In genomic region chr15:78148392-78149067, GRCh38 we compare ENCODE assay signal across 8 cellular contexts. TPM values are rescaled to one million over a fixed set of nuclear protein-coding genes. Genes with fewer than 3 reads are reported as not detected.
DNase-seq lines count a peak whose midpoint lies in the region; ATAC-seq, FAIRE-seq and TF ChIP-seq lines count a peak whose summit lies in the region.

No MANE protein-coding gene starts in this region.

- H3K27ac Mint-ChIP-seq in activated CD4-positive, alpha-beta memory T cell treated with anti-CD3 and anti-CD28 coated beads for 36 hours: peak overlapping the region; percentile 86

- TF ChIP-seq POLR2A in transverse colon (IDR thresholded peaks at IDR 0.05): no peak

- peak; percentile 4 for ATAC-seq in GM19455 (IDR thresholded peaks at IDR 0.05; ENCODE audit: unreplicated experiment)

- TF ChIP-seq EP300 in transverse colon (IDR thresholded peaks at IDR 0.05; ENCODE audit: low read depth): no peak

- TSS peak; percentile 97 for BruUV-seq in A673 (replicated peaks; lab: Mats Ljungman, UMichigan)

- CTCF ChIA-PET in A673 (lab: Charles Lee): no interaction called here
- CTCF ChIA-PET in activated CD4-positive, alpha-beta memory T cell treated with anti-CD3 and anti-CD28 coated beads for 36 hours (lab: Charles Lee): interaction anchor here (1.0 to 3.7 kb wide), 7 partner anchors 9 to 602 kb away, joined by 3 to 22 read pairs (median 5); partner anchors contain the start of gene CIB2

- H3K4me1 Mint-ChIP-seq in activated CD4-positive, alpha-beta memory T cell treated with anti-CD3 and anti-CD28 coated beads for 36 hours (ENCODE audit: low read depth): peaks cover 40% of the 10 kb centered on the region

- H3K36me3 Mint-ChIP-seq in activated CD4-positive, alpha-beta memory T cell treated with anti-CD3 and anti-CD28 coated beads for 36 hours: peaks cover 5% of the 10 kb centered on the region

- WGBS in transverse colon (ENCODE audit: low coverage in 1 of 2), 2 donors: 8 to 16% methylated on average over 10 to 14 of the region's 14 CpGs

- H3K27ac ChIP-seq in A673 (ENCODE audit: low read depth, low read length, poor library complexity, severe bottlenecking): peak overlapping the region; percentile 45
- peak overlapping the region; percentile 26 to 51 for H3K27ac ChIP-seq in kidney (ENCODE audit: low read depth in 2 of 2, low read length in 2 of 2)
- peak overlapping the region; percentile 87 to 95 (median 90) for H3K27ac ChIP-seq in transverse colon

- peak overlapping the region; percentile 29 to 67 for H3K9ac ChIP-seq in kidney (ENCODE audit: low read length in 2 of 2)

- H3K27me3 Mint-ChIP-seq in activated CD4-positive, alpha-beta memory T cell treated with anti-CD3 and anti-CD28 coated beads for 36 hours: no peaks in the 10 kb centered on the region

- no peaks in the 10 kb centered on the region for H3K9me3 Mint-ChIP-seq in activated CD4-positive, alpha-beta memory T cell treated with anti-CD3 and anti-CD28 coated beads for 36 hours

- H3K4me1 ChIP-seq in A673 (ENCODE audit: insufficient read depth, low read length, poor library complexity, severe bottlenecking): peaks cover 12% of the 10 kb centered on the region
- peaks cover 5 to 12% of the 10 kb centered on the region in 2 donors for H3K4me1 ChIP-seq in kidney (ENCODE audit: control insufficient read depth in 1 of 2, insufficient read depth in 1 of 2, low read depth in 1 of 2, low read length in 2 of 2)
- H3K4me1 ChIP-seq in transverse colon: peaks cover 11 to 34% (median 23%) of the 10 kb centered on the region in 4 donors

- H3K4me3 Mint-ChIP-seq in activated CD4-positive, alpha-beta memory T cell treated with anti-CD3 and anti-CD28 coated beads for 36 hours: peak overlapping the region; percentile 83

- H3K9me3 ChIP-seq in A673 (ENCODE audit: low read depth, low read length, poor library complexity, severe bottlenecking) (no peaks in the 10 kb centered on the region), kidney (ENCODE audit: control insufficient read depth in 1 of 2, low read length in 2 of 2) (no peaks in the 10 kb centered on the region), transverse colon (no peaks in the 10 kb centered on the region)

- in situ Hi-C loops in transverse colon (cut with MboI; ENCODE audit: low pct_ligation_motif_present in 1 of 4, low pct_unique_long_range_greater_than_20kb in 1 of 4, low sequenced_read_pairs in 3 of 4): loop anchor here in 1 of 4 donors (25.0 kb wide), 1 partner anchor 289 kb away; the partner anchor contains the start of gene IREB2

- DNase-seq in A673 (ENCODE audit: low spot score) (no peak), kidney (no peak), transverse colon (no peak), hepatic stellate cell (ENCODE audit: low spot score) (no peak), NCI-H510A (lab: John Stamatoyannopoulos, UW) (no peak), ureter (ENCODE audit: low spot score) (no peak)
- peak; percentile 12 for DNase-seq in activated CD4-positive, alpha-beta memory T cell treated with anti-CD3 and anti-CD28 coated beads for 36 hours

- no peaks in the 10 kb centered on the region for H3K36me3 ChIP-seq in A673 (ENCODE audit: insufficient read depth, low read length, poor library complexity, severe bottlenecking)
- peaks cover 0 to 3% of the 10 kb centered on the region in 2 donors for H3K36me3 ChIP-seq in kidney (ENCODE audit: control insufficient read depth in 1 of 2, insufficient read depth in 2 of 2, low read length in 2 of 2)
- H3K36me3 ChIP-seq in transverse colon: no peaks in the 10 kb centered on the region

- TF ChIP-seq CTCF in A673 (conservative IDR thresholded peaks at IDR 0.05; ENCODE audit: low read depth, low read length) (no peak), kidney (IDR thresholded peaks at IDR 0.05; ENCODE audit: borderline replicate concordance, extremely low read depth, insufficient read depth) (no peak), transverse colon (IDR thresholded peaks at IDR 0.05) (no peak)

- peak overlapping the region; percentile 80 for H3K4me3 ChIP-seq in A673 (ENCODE audit: low read depth, low read length, poor library complexity, severe bottlenecking)
- peak overlapping the region; percentile 77 to 92 for H3K4me3 ChIP-seq in kidney (ENCODE audit: low read length in 2 of 2)
- H3K4me3 ChIP-seq in transverse colon: peak overlapping the region; percentile 23 to 95 (median 56)

- intact Hi-C loops in A673 (cut with micrococcal nuclease; ENCODE audit: unreplicated experiment): no loop called here
- intact Hi-C loops in activated CD4-positive, alpha-beta memory T cell treated with anti-CD3 and anti-CD28 coated beads for 36 hours (cut with micrococcal nuclease): loop anchor here (1.0 kb wide), 2 partner anchors 17 to 19 kb away; partner anchors contain the start of gene CIB2
- intact Hi-C loops in kidney (cut with DNase I): no loop called here
- intact Hi-C loops in transverse colon (cut with DNase I; ENCODE audit: low total_unique reads): no loop called here

- no peaks in the 10 kb centered on the region for H3K27me3 ChIP-seq in A673 (replicated peaks; ENCODE audit: insufficient read depth, low read depth, low read length, poor library complexity)
- no peaks in the 10 kb centered on the region for H3K27me3 ChIP-seq in transverse colon

- POLR2A ChIA-PET in A673 (lab: Charles Lee; ENCODE audit: low non-redundant PET): no interaction called here
- POLR2A ChIA-PET in activated CD4-positive, alpha-beta memory T cell treated with anti-CD3 and anti-CD28 coated beads for 36 hours (lab: Charles Lee): interaction anchor here (0.6 to 1.8 kb wide), 5 partner anchors 10 to 45 kb away, joined by 3 to 6 read pairs (median 4); no protein-coding TSS in a partner anchor

- no peak for FAIRE-seq in kidney (lab: Jason Lieb, UNC)

RNA-seq across cellular contexts. Expression of gene IDH3A, which starts 0.6 kb away (rescaled TPM):
- total RNA-seq in A673 (2021): 83.8 and 112 TPM in 2 replicates
- total RNA-seq in activated CD4-positive, alpha-beta memory T cell treated with anti-CD3 and anti-CD28 coated beads for 36 hours: 100 to 1,000 TPM; 106 to 111 TPM
- total RNA-seq in kidney: 97.2 TPM
- 67.5 TPM for polyA plus RNA-seq in kidney (ENCODE audit: insufficient read depth, low read depth, low replicate concordance)
- 100 to 1,000 TPM; 149 to 369 (median 166) TPM for total RNA-seq in transverse colon
- total RNA-seq in ureter: 85.7 TPM

RNA-seq across cellular contexts. Expression of gene CIB2, which starts 17.3 kb away (rescaled TPM):
- total RNA-seq in A673 (2021): 1.7 and 2.1 TPM in 2 replicates
- total RNA-seq in activated CD4-positive, alpha-beta memory T cell treated with anti-CD3 and anti-CD28 coated beads for 36 hours: 1 to 10 TPM; 2.0 to 2.2 TPM
- 13.7 TPM for total RNA-seq in kidney
- polyA plus RNA-seq in kidney (ENCODE audit: insufficient read depth, low read depth, low replicate concordance): 29.9 TPM
- total RNA-seq in transverse colon: 10 to 100 TPM in 2 of 4 donors, 1 to 10 TPM in 2; 8.4 to 19.5 (median 9.5) TPM
- total RNA-seq in ureter: 15.9 TPM

RNA-seq across cellular contexts. Expression of gene SH2D7, which starts 56.2 kb away (rescaled TPM):
- total RNA-seq in A673 (2021) (not detected in 2 replicates), kidney (not detected), transverse colon (1 to 10 TPM in 3 of 4 donors, not detected in 1; 6.0 to 9.7 (median 9.3) TPM), ureter (not detected)
- not detected for total RNA-seq in activated CD4-positive, alpha-beta memory T cell treated with anti-CD3 and anti-CD28 coated beads for 36 hours
- not detected for polyA plus RNA-seq in kidney (ENCODE audit: insufficient read depth, low read depth, low replicate concordance)

Comparison
In these comparisons a context has a peak if more than half of its experiments do, and no peak if none do; other contexts are left out.
1. H3K27ac ChIP-seq: peak in every context shown above with its lines; median percentile 90 in transverse colon; 45 in A673; 38 in kidney.